ENCODE assay signal across 8 cellular contexts in genomic region chr16:84013787-84014569, GRCh38. TPM values are rescaled to one million over a fixed set of nuclear protein-coding genes. Genes with fewer than 3 reads are reported as not detected.
A peak's percentile ranks its signal among the peaks of the same experiment; 100 is the strongest.
DNase-seq lines count a peak whose midpoint lies in the region; ATAC-seq and TF ChIP-seq lines count a peak whose summit lies in the region.

No MANE protein-coding gene starts in this region.

- DNase-seq in Right ventricle myocardium superior (peak; percentile 52), left ventricle myocardium inferior (no peak), NCI-H2171 treated with DMSO at 0.1 percent for 48 hours (lab: John Stamatoyannopoulos, UW) (peak; percentile 85), neural crest cell (ENCODE audit: low read depth, low spot score) (peak; percentile 38), Ammon's horn (ENCODE audit: low spot score) (no peak)
- peak; percentile 13 for DNase-seq in effector CD8-positive, alpha-beta T cell (lab: John Stamatoyannopoulos, UW)

- H3K27me3 Mint-ChIP-seq in neural crest cell (ENCODE audit: low read depth): no peaks in the 10 kb centered on the region

- no peaks in the 10 kb centered on the region for H3K9me3 ChIP-seq in left ventricle myocardium inferior (replicated peaks)

- no peak overlapping the region for H3K4me3 ChIP-seq in left ventricle myocardium inferior

- no peak overlapping the region for H3K27ac ChIP-seq in left ventricle myocardium inferior (replicated peaks)

- H3K9me3 Mint-ChIP-seq in neural crest cell: peaks cover 5% of the 10 kb centered on the region

- H3K4me1 ChIP-seq in left ventricle myocardium inferior: no peaks in the 10 kb centered on the region

- H3K36me3 ChIP-seq in left ventricle myocardium inferior: no peaks in the 10 kb centered on the region

- H3K36me3 Mint-ChIP-seq in neural crest cell (ENCODE audit: low read depth): no peaks in the 10 kb centered on the region

- TF ChIP-seq CTCF in left ventricle myocardium inferior (IDR thresholded peaks at IDR 0.05; ENCODE audit: borderline replicate concordance): no peak
- TF ChIP-seq CTCF in neural crest cell (conservative IDR thresholded peaks at IDR 0.05): no peak

- peaks cover 5% of the 10 kb centered on the region for H3K27me3 ChIP-seq in left ventricle myocardium inferior (ENCODE audit: low read depth)

- intact Hi-C loops in Right ventricle myocardium superior (cut with DNase I) (no loop called here), left ventricle myocardium inferior (cut with micrococcal nuclease) (no loop called here)

- no peak overlapping the region for H3K27ac Mint-ChIP-seq in neural crest cell (ENCODE audit: unreplicated experiment)

- H3K4me1 Mint-ChIP-seq in neural crest cell: no peaks in the 10 kb centered on the region

- H3K4me3 Mint-ChIP-seq in neural crest cell: no peak overlapping the region

- ATAC-seq in Right ventricle myocardium superior (ENCODE audit: poor library complexity) (peak; percentile 75), HG03039 (IDR thresholded peaks at IDR 0.05; ENCODE audit: unreplicated experiment) (peak; percentile 67)
- ATAC-seq in activated CD4-positive, CD25-positive, alpha-beta regulatory T cell treated with anti-CD3 and anti-CD28 coated beads, Interleukin-2, amount 50 U/mL, for 24 hours: peak; percentile 58 to 71

RNA-seq across cellular contexts. Expression of gene SLC38A8, which starts 28.6 kb away (rescaled TPM):
- total RNA-seq in Right ventricle myocardium superior: 0.78 TPM
- not detected for total RNA-seq in left ventricle myocardium inferior
- total RNA-seq in neural crest cell: not detected in 2 replicates

RNA-seq across cellular contexts. Expression of gene NECAB2, which starts 45.9 kb away (rescaled TPM):
- total RNA-seq in Right ventricle myocardium superior (0.46 TPM), left ventricle myocardium inferior (0.69 TPM), neural crest cell (16.2 and 19.6 TPM in 2 replicates)

Comparison
In these comparisons a context has a peak if more than half of its experiments do, and no peak if none do; other contexts are left out.
1. DNase-seq: peak in Right ventricle myocardium superior (single experiment), NCI-H2171 treated with DMSO at 0.1 percent for 48 hours (single experiment), effector CD8-positive, alpha-beta T cell (single experiment) and neural crest cell (single experiment); none in left ventricle myocardium inferior (single experiment) and Ammon's horn (single experiment).
2. RNA of gene NECAB2, which starts 45.9 kb away (total RNA-seq): 16.2 to 19.6 TPM in neural crest cell; 0.69 TPM in left ventricle myocardium inferior (single experiment) and 0.46 TPM in Right ventricle myocardium superior (single experiment); every median in the first group is over 10 times any median in the second.
3. Peak in every context shown above with its lines, with median percentiles within 50 percentile points of each other: ATAC-seq.